In genomic region chr17:64024781-64025731, GRCh38 we compare ENCODE assay signal across 9 cellular contexts. TPM values are rescaled to one million over a fixed set of nuclear protein-coding genes. Genes with fewer than 3 reads are reported as not detected.
DNase-seq lines count a peak whose midpoint lies in the region; ATAC-seq and TF ChIP-seq lines count a peak whose summit lies in the region.
"Had no signal": no experiment of that assay in that cellular context is flagged by ENCODE, and none has a peak within 500 bp of the region (broad histone marks: within the 10 kb centered on the region; RNA-seq: fewer than 3 reads in every experiment).

No MANE protein-coding gene starts in this region.

- no peak overlapping the region for H3K23ac ChIP-seq in mesendoderm (ENCODE audit: low read length)

- H3K9ac ChIP-seq in KMS-11 (peak overlapping the region; percentile 4; the same call in 1 of the 2 replicates), fibroblast of lung (ENCODE audit: insufficient read depth, low read length) (no peak overlapping the region), mesendoderm (ENCODE audit: low read length) (no peak overlapping the region)

- ATAC-seq in stimulated activated effector memory CD8-positive, alpha-beta T cell treated with anti-CD3 and anti-CD28 coated beads, Interleukin-12 subunit alpha, Interleukin-12 subunit beta, amount 100 ng/mL, for 72 hours: peak; percentile 73
- no peak for ATAC-seq in HG02870 (IDR thresholded peaks at IDR 0.05; ENCODE audit: unreplicated experiment)

- peaks cover 38% of the 10 kb centered on the region for H3K36me3 Mint-ChIP-seq in stimulated activated effector memory CD8-positive, alpha-beta T cell treated with anti-CD3 and anti-CD28 coated beads, Interleukin-12 subunit alpha, Interleukin-12 subunit beta, amount 100 ng/mL, for 72 hours

- CTCF ChIA-PET in HEK293T (lab: Yijun Ruan, JAX): interaction anchor here (0.6 to 8.4 kb wide), 17 partner anchors 8 to 275 kb away, joined by 3 to 106 read pairs (median 4); partner anchors contain the start of genes CSHL1 and GH1

- no peaks in the 10 kb centered on the region for H3K36me3 ChIP-seq in KMS-11 (ENCODE audit: insufficient read depth)
- H3K36me3 ChIP-seq in fibroblast of lung (ENCODE audit: control insufficient read depth, insufficient read depth, low read length): no peaks in the 10 kb centered on the region
- H3K36me3 ChIP-seq in mesendoderm (ENCODE audit: control insufficient read depth, insufficient read depth, low read length): no peaks in the 10 kb centered on the region

- no peaks in the 10 kb centered on the region for H3K79me1 ChIP-seq in mesendoderm (ENCODE audit: low read length)

- H3K27ac Mint-ChIP-seq in stimulated activated effector memory CD8-positive, alpha-beta T cell treated with anti-CD3 and anti-CD28 coated beads, Interleukin-12 subunit alpha, Interleukin-12 subunit beta, amount 100 ng/mL, for 72 hours: peak overlapping the region; percentile 90

- no peak overlapping the region for H2BK120ac ChIP-seq in mesendoderm (ENCODE audit: low read depth, low read length)

- H4K5ac ChIP-seq in mesendoderm (ENCODE audit: low read length): no peak overlapping the region

- peaks cover 38% of the 10 kb centered on the region for H3K4me1 ChIP-seq in KMS-11 (ENCODE audit: low read depth, poor library complexity, severe bottlenecking)
- no peaks in the 10 kb centered on the region for H3K4me1 ChIP-seq in fibroblast of lung (ENCODE audit: control insufficient read depth, extremely low read depth, insufficient read depth, low read length)
- H3K4me1 ChIP-seq in mesendoderm (ENCODE audit: control insufficient read depth, low read depth, low read length): no peaks in the 10 kb centered on the region

- H3K9me3 ChIP-seq in fibroblast of lung (ENCODE audit: control insufficient read depth, insufficient read depth, low read depth, low read length): no peaks in the 10 kb centered on the region

- peaks cover 69% of the 10 kb centered on the region for H3K4me1 Mint-ChIP-seq in stimulated activated effector memory CD8-positive, alpha-beta T cell treated with anti-CD3 and anti-CD28 coated beads, Interleukin-12 subunit alpha, Interleukin-12 subunit beta, amount 100 ng/mL, for 72 hours

- H3K4me3 ChIP-seq in KMS-11 (IDR thresholded peaks at IDR 0.05; ENCODE audit: insufficient read depth, low read depth, low read length) (no peak overlapping the region), fibroblast of lung (replicated peaks in 1 of 4; ENCODE audit: control extremely low read depth in 1 of 4, insufficient read depth in 1 of 4, low read depth in 3 of 4, low read length in 4 of 4) (no peak overlapping the region), mesendoderm (ENCODE audit: low read length) (no peak overlapping the region)

- DNase-seq in activated CD8-positive, alpha-beta memory T cell treated with anti-CD3 and anti-CD28 coated beads for 24 hours: peak; percentile 57
- DNase-seq in fibroblast of lung (ENCODE audit: low read depth in 2 of 2): peak in 1 of 2 donors; percentile 28
- DNase-seq in stimulated activated effector memory CD8-positive, alpha-beta T cell treated with anti-CD3 and anti-CD28 coated beads, Interleukin-12 subunit alpha, Interleukin-12 subunit beta, amount 100 ng/mL, for 72 hours (ENCODE audit: low spot score in 2 of 2): peak; percentile 47 to 75
- DNase-seq in HEK293T (ENCODE audit: extremely low spot score): no peak
- DNase-seq in mesendoderm: no peak
- DNase-seq in H4 (ENCODE audit: low spot score): no peak

- H3K27me3 ChIP-seq in KMS-11 (ENCODE audit: insufficient read depth, low read depth) (no peaks in the 10 kb centered on the region), fibroblast of lung (ENCODE audit: control insufficient read depth, insufficient read depth, low read length) (no peaks in the 10 kb centered on the region), mesendoderm (ENCODE audit: insufficient read depth, low read length, poor library complexity) (no peaks in the 10 kb centered on the region)

- no peak overlapping the region for H3K18ac ChIP-seq in mesendoderm (ENCODE audit: low read length)

- no peak overlapping the region for H2BK15ac ChIP-seq in mesendoderm (replicated peaks; ENCODE audit: low read depth)

- H3K4me2 ChIP-seq in KMS-11 (peak overlapping the region; percentile 35), fibroblast of lung (ENCODE audit: extremely low read depth, insufficient read depth, low read length) (peak overlapping the region; percentile 44), mesendoderm (ENCODE audit: low read length) (no peak overlapping the region)

- H4K8ac ChIP-seq in mesendoderm (ENCODE audit: low read depth, low read length): no peak overlapping the region

- no peak overlapping the region for H2AK5ac ChIP-seq in mesendoderm (ENCODE audit: low read length)

- WGBS in mesendoderm (ENCODE audit: extremely low coverage, insufficient coverage, low lambda C conversion rate): no CpG with 5 or more reads among the region's 19 CpGs

- H3K56ac ChIP-seq in mesendoderm (ENCODE audit: low read length): no peak overlapping the region

- peak overlapping the region; percentile 60 for H2AFZ ChIP-seq in KMS-11 (ENCODE audit: low read depth)
- H2AFZ ChIP-seq in fibroblast of lung (ENCODE audit: low read length): no peak overlapping the region

- no peaks in the 10 kb centered on the region for H3K9me3 Mint-ChIP-seq in stimulated activated effector memory CD8-positive, alpha-beta T cell treated with anti-CD3 and anti-CD28 coated beads, Interleukin-12 subunit alpha, Interleukin-12 subunit beta, amount 100 ng/mL, for 72 hours
- H3K9me3 Mint-ChIP-seq: neural crest cell had no signal

- H3K79me2 ChIP-seq in KMS-11 (ENCODE audit: insufficient read depth, low read depth): no peaks in the 10 kb centered on the region
- no peaks in the 10 kb centered on the region for H3K79me2 ChIP-seq in fibroblast of lung (ENCODE audit: control insufficient read depth, insufficient read depth, low read length)
- H3K79me2 ChIP-seq in mesendoderm (ENCODE audit: control insufficient read depth, insufficient read depth, low read length): no peaks in the 10 kb centered on the region

- H4K20me1 ChIP-seq in KMS-11 (ENCODE audit: insufficient read depth) (no peaks in the 10 kb centered on the region), fibroblast of lung (ENCODE audit: control insufficient read depth, extremely low read depth, insufficient read depth, low read length) (no peaks in the 10 kb centered on the region)

- no peak for TF ChIP-seq CTCF in KMS-11 (conservative IDR thresholded peaks at IDR 0.05; ENCODE audit: low read depth, low read length)
- no peak for TF ChIP-seq CTCF in fibroblast of lung (conservative IDR thresholded peaks at IDR 0.05 in 1 of 2, IDR thresholded peaks at IDR 0.05 in 1 of 2; ENCODE audit: low read depth in 1 of 2, low read length in 2 of 2)

- peak overlapping the region; percentile 78 for H3K4me3 Mint-ChIP-seq in stimulated activated effector memory CD8-positive, alpha-beta T cell treated with anti-CD3 and anti-CD28 coated beads, Interleukin-12 subunit alpha, Interleukin-12 subunit beta, amount 100 ng/mL, for 72 hours
- H3K4me3 Mint-ChIP-seq: neural crest cell had no signal

- POLR2A ChIA-PET in HEK293T (lab: Yijun Ruan, JAX): interaction anchor here (1.0 to 1.3 kb wide), 4 partner anchors 19 to 121 kb away, joined by 3 to 7 read pairs (median 6); no protein-coding TSS in a partner anchor

- no peak overlapping the region for H3K27ac ChIP-seq in KMS-11
- no peak overlapping the region for H3K27ac ChIP-seq in fibroblast of lung (ENCODE audit: insufficient read depth, low read length)
- no peak overlapping the region for H3K27ac ChIP-seq in mesendoderm (ENCODE audit: low read depth, low read length)

- H2BK5ac ChIP-seq in mesendoderm (ENCODE audit: low read length): no peak overlapping the region

- no peak overlapping the region for H3K4ac ChIP-seq in mesendoderm (ENCODE audit: low read depth, low read length)

TF ChIP-seq in HEK293T, 16 proteins besides CTCF, POLR2A, EP300 and RAD21:
- TF ChIP-seq CTBP1 (IDR thresholded peaks at IDR 0.05; ENCODE audit: borderline replicate concordance) (no peak), NFRKB (IDR thresholded peaks at IDR 0.05) (no peak), HDGF (IDR thresholded peaks at IDR 0.05; ENCODE audit: borderline replicate concordance) (no peak), ZNF384 (IDR thresholded peaks at IDR 0.05) (no peak)

RNA-seq across cellular contexts. Expression of gene ICAM2, which starts 4.6 kb away (rescaled TPM):
- total RNA-seq in fibroblast of lung: 2.6 and 3.5 TPM in 2 replicates
- polyA plus RNA-seq in fibroblast of lung: 0.45 and 1.1 TPM in 2 replicates
- polyA plus RNA-seq in fibroblast of lung (2012): 0.56 and 0.96 TPM in 2 replicates
- 0.56 and 4.3 TPM in 2 replicates for polyA minus RNA-seq in fibroblast of lung (ENCODE audit: low replicate concordance)
- polyA plus RNA-seq in mesendoderm (2013, experiment 1 of 2): 0.70 TPM
- 0.57 TPM for polyA plus RNA-seq in mesendoderm (2013, experiment 2 of 2)
- 0.14 TPM in 1 of 2 replicates, not detected in the other for total RNA-seq in H4 (2014; rRNA removed; shearing (Covaris generic))
- total RNA-seq: neural crest cell had no signal

RNA-seq across cellular contexts. Expression of gene PRR29, which starts 26.9 kb away (rescaled TPM):
- total RNA-seq in fibroblast of lung: 0.17 and 0.26 TPM in 2 replicates
- polyA plus RNA-seq in fibroblast of lung: 0.02 and 0.19 TPM in 2 replicates
- 0.12 and 0.22 TPM in 2 replicates for polyA plus RNA-seq in fibroblast of lung (2012)
- not detected in 2 replicates for polyA minus RNA-seq in fibroblast of lung (ENCODE audit: low replicate concordance)
- 0.22 TPM for polyA plus RNA-seq in mesendoderm (2013, experiment 1 of 2)
- 0.27 TPM for polyA plus RNA-seq in mesendoderm (2013, experiment 2 of 2)
- 0.27 and 2.3 TPM in 2 replicates for total RNA-seq in H4 (2014; rRNA removed; shearing (Covaris generic))

RNA-seq across cellular contexts. Expression of gene SCN4A, which starts 52.3 kb away (rescaled TPM):
- under 0.01 and 0.83 TPM in 2 replicates for total RNA-seq in fibroblast of lung
- polyA plus RNA-seq in fibroblast of lung: not detected in 2 replicates
- not detected in 2 replicates for polyA plus RNA-seq in fibroblast of lung (2012)
- not detected in 2 replicates for polyA minus RNA-seq in fibroblast of lung (ENCODE audit: low replicate concordance)
- polyA plus RNA-seq in mesendoderm (2013, experiment 1 of 2): 1.4 TPM
- 1.6 TPM for polyA plus RNA-seq in mesendoderm (2013, experiment 2 of 2)
- total RNA-seq in H4 (2014; rRNA removed; shearing (Covaris generic)): 0.02 TPM in 2 replicates

Comparison
In these comparisons a context has a peak if more than half of its experiments do, and no peak if none do; other contexts are left out.
1. DNase-seq: peak in activated CD8-positive, alpha-beta memory T cell treated with anti-CD3 and anti-CD28 coated beads for 24 hours (single experiment) and stimulated activated effector memory CD8-positive, alpha-beta T cell treated with anti-CD3 and anti-CD28 coated beads, Interleukin-12 subunit alpha, Interleukin-12 subunit beta, amount 100 ng/mL, for 72 hours (2 of 2); none in HEK293T (single experiment), mesendoderm (single experiment) and H4 (single experiment).